20 cellular contexts compared by ENCODE assay signal in the genomic region with DNA sequence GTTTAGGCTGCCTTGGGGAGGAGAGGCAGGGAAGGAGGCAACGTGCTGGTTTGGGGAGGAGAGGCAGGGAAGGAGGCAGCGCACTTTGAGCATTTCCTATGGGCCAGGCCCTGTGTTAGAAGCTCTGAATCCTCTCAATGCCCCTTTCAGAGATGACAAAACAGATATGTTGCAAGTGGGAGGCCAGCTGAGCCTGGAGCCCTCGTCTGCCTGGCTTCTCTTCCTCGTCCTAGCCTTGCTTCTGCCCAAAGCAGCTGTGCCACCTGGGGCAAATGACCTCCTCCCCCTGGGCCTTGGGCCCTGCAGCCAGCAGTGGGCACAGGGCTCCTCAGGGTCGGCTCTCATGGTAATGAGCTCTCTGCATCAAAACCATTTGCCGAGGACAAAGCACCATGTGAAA. TPM values are rescaled to one million over a fixed set of nuclear protein-coding genes. Genes with fewer than 3 reads are reported as not detected.
DNase-seq lines count a peak whose midpoint lies in the region; ATAC-seq and TF ChIP-seq lines count a peak whose summit lies in the region.
"Had no signal": no experiment of that assay in that cellular context is flagged by ENCODE, and none has a peak within 500 bp of the region (broad histone marks: within the 10 kb centered on the region; RNA-seq: fewer than 3 reads in every experiment).

No MANE protein-coding gene starts in this region.

- H3K4me1 Mint-ChIP-seq in CD4-positive, alpha-beta T cell (ENCODE audit: low read depth) = peaks cover 7% of the 10 kb centered on the region
- peaks cover 0 to 12% of the 10 kb centered on the region in 2 donors for H3K4me1 Mint-ChIP-seq in effector memory CD8-positive, alpha-beta T cell (ENCODE audit: low read depth in 2 of 2)

- H3K36me3 Mint-ChIP-seq in CD4-positive, alpha-beta T cell (ENCODE audit: low read depth) = no peaks in the 10 kb centered on the region
- no peaks in the 10 kb centered on the region for H3K36me3 Mint-ChIP-seq in effector memory CD8-positive, alpha-beta T cell (ENCODE audit: insufficient read depth)
- H3K36me3 Mint-ChIP-seq: neural progenitor cell had no signal

- intact Hi-C loops in CD4-positive, alpha-beta T cell (cut with DNase I, micrococcal nuclease) = no loop called here

- no peaks in the 10 kb centered on the region for H3K9me3 Mint-ChIP-seq in CD4-positive, alpha-beta T cell
- H3K9me3 Mint-ChIP-seq in effector memory CD8-positive, alpha-beta T cell = no peaks in the 10 kb centered on the region
- H3K9me3 Mint-ChIP-seq: HFFc6 had no signal

- no peaks in the 10 kb centered on the region for H3K79me2 ChIP-seq in OCI-LY3 (ENCODE audit: low read length)

- WGBS in upper lobe of left lung, 2 donors = 56 to 71% methylated on average over 6 of the region's 6 CpGs

- H3K27ac ChIP-seq in CD4-positive, alpha-beta T cell (ENCODE audit: low read depth, low read length) = no peak overlapping the region
- H3K27ac ChIP-seq in OCI-LY3 (ENCODE audit: low read length) = no peak overlapping the region
- no peak overlapping the region for H3K27ac ChIP-seq in upper lobe of left lung
- H3K27ac ChIP-seq: body of pancreas, C4-2B, neural progenitor cell had no signal

- H3K4me3 Mint-ChIP-seq in CD4-positive, alpha-beta T cell = peak overlapping the region; percentile 62
- H3K4me3 Mint-ChIP-seq in effector memory CD8-positive, alpha-beta T cell = peak overlapping the region in 1 of 2 donors; percentile 62
- H3K4me3 Mint-ChIP-seq: HFFc6, neural progenitor cell had no signal

- peak overlapping the region; percentile 91 for H3K4me2 ChIP-seq in OCI-LY3 (ENCODE audit: low read length)
- H3K4me2 ChIP-seq: neural progenitor cell had no signal

- peaks cover 5% of the 10 kb centered on the region for H3K27me3 Mint-ChIP-seq in CD4-positive, alpha-beta T cell
- peaks cover 31 to 32% of the 10 kb centered on the region in 2 donors for H3K27me3 Mint-ChIP-seq in effector memory CD8-positive, alpha-beta T cell

- no peak for ATAC-seq in CD4-positive, alpha-beta T cell (ENCODE audit: poor library complexity)
- ATAC-seq in effector memory CD8-positive, alpha-beta T cell (replicated peaks) = peak; percentile 8
- ATAC-seq in HG03025 (IDR thresholded peaks at IDR 0.05; ENCODE audit: low FRiP score, unreplicated experiment) (no peak), GM21423 (IDR thresholded peaks at IDR 0.05; ENCODE audit: unreplicated experiment) (no peak), upper lobe of left lung (ENCODE audit: low FRiP score in 2 of 2) (no peak)
- ATAC-seq: body of pancreas had no signal

- peak overlapping the region; percentile 34 for H3K9ac ChIP-seq in OCI-LY3 (ENCODE audit: low read length)
- H3K9ac ChIP-seq: neural progenitor cell had no signal

- peaks cover 38% of the 10 kb centered on the region for H3K4me1 ChIP-seq in OCI-LY3 (ENCODE audit: low read length)
- H3K4me1 ChIP-seq in upper lobe of left lung = peaks cover 0 to 2% (median 0%) of the 10 kb centered on the region in 4 donors
- H3K4me1 ChIP-seq: neural progenitor cell had no signal

- TF ChIP-seq POLR2A in upper lobe of left lung (IDR thresholded peaks at IDR 0.05) = no peak

- H3K4me3 ChIP-seq in OCI-LY3 (ENCODE audit: low read length) = peak overlapping the region; percentile 68
- H3K4me3 ChIP-seq in upper lobe of left lung = no peak overlapping the region
- H3K4me3 ChIP-seq: body of pancreas, neural progenitor cell had no signal

- H4K20me1 ChIP-seq in OCI-LY3 (ENCODE audit: insufficient read depth, low read length) = no peaks in the 10 kb centered on the region

- peak overlapping the region; percentile 54; the same call in 1 of the 2 replicates for H2AFZ ChIP-seq in OCI-LY3 (ENCODE audit: low read depth, low read length)
- H2AFZ ChIP-seq: neural progenitor cell had no signal

- H3K9me3 ChIP-seq in CD4-positive, alpha-beta T cell (ENCODE audit: control insufficient read depth, low read length) = no peaks in the 10 kb centered on the region
- H3K9me3 ChIP-seq in OCI-LY3 (ENCODE audit: insufficient read depth, low read length) (no peaks in the 10 kb centered on the region), upper lobe of left lung (peaks cover 0 to 6% (median 0%) of the 10 kb centered on the region in 4 donors)
- H3K9me3 ChIP-seq: body of pancreas had no signal

- no peak for TF ChIP-seq CTCF in CD4-positive, alpha-beta T cell (IDR thresholded peaks at IDR 0.05)
- TF ChIP-seq CTCF in OCI-LY3 (IDR thresholded peaks at IDR 0.05; ENCODE audit: low read depth, low read length) = no peak
- no peak for TF ChIP-seq CTCF in upper lobe of left lung (IDR thresholded peaks at IDR 0.05)

- POLR2A ChIA-PET in CD4-positive, alpha-beta T cell (lab: Charles Lee) = no interaction called here

- H3K27me3 ChIP-seq in CD4-positive, alpha-beta T cell (ENCODE audit: control insufficient read depth, insufficient read depth, low read length) = no peaks in the 10 kb centered on the region
- H3K27me3 ChIP-seq in OCI-LY3 (ENCODE audit: low read depth, low read length) = peaks cover 68% of the 10 kb centered on the region
- no peaks in the 10 kb centered on the region for H3K27me3 ChIP-seq in upper lobe of left lung
- H3K27me3 ChIP-seq: body of pancreas, neural progenitor cell had no signal

- H3K36me3 ChIP-seq in OCI-LY3 (replicated peaks; ENCODE audit: low read depth, low read length) = no peaks in the 10 kb centered on the region
- no peaks in the 10 kb centered on the region for H3K36me3 ChIP-seq in upper lobe of left lung
- H3K36me3 ChIP-seq: neural progenitor cell had no signal

- DNase-seq in SKM-1 treated with dmso at 0.1 percent for 144 hours (lab: John Stamatoyannopoulos, UW; ENCODE audit: unreplicated experiment) = peak; percentile 34
- no peak for DNase-seq in SKM-1 (lab: John Stamatoyannopoulos, UW; ENCODE audit: unreplicated experiment)
- DNase-seq in CD4-positive, alpha-beta T cell = no peak
- DNase-seq in effector memory CD8-positive, alpha-beta T cell = no peak
- no peak for DNase-seq in upper lobe of left lung
- DNase-seq: activated gamma-delta T cell treated with Interleukin-2 at 50 U/mL for 16 hours; body of pancreas; foreskin fibroblast; HFFc6; hypothalamus; mesendoderm; NCI-H187 treated with DMSO at 0.1 percent for 48 hours; NCI-H446; stimulated activated naive CD4-positive, alpha-beta T cell treated with Interleukin-2 at 50 U/mL for 16 hours had no signal

- CTCF ChIA-PET in CD4-positive, alpha-beta T cell (lab: Charles Lee) = no interaction called here

- TF ChIP-seq EP300 in upper lobe of left lung (IDR thresholded peaks at IDR 0.05) = no peak

- H3K27ac Mint-ChIP-seq in CD4-positive, alpha-beta T cell = no peak overlapping the region
- H3K27ac Mint-ChIP-seq in effector memory CD8-positive, alpha-beta T cell = no peak overlapping the region
- H3K27ac Mint-ChIP-seq: HFFc6, neural progenitor cell had no signal

RNA-seq across cellular contexts. Expression of a gene that starts 15.3 kb away (rescaled TPM):
- total RNA-seq in CD4-positive, alpha-beta T cell = 1 to 10 TPM; 1.8 to 2.4 TPM
- 100 to 1,000 TPM in 1 of 6 donors, 10 to 100 TPM in 5; 41.3 to 118 (median 60.3) TPM for total RNA-seq in upper lobe of left lung
- total RNA-seq: A172 had no signal

Comparison
In these comparisons a context has a peak if more than half of its experiments do, and no peak if none do; other contexts are left out.
1. RNA of a gene that starts 15.3 kb away (total RNA-seq): 41.3 to 118 TPM in upper lobe of left lung; 1.8 to 2.4 TPM in CD4-positive, alpha-beta T cell; every median in the first group is over 10 times any median in the second.